Comparison of ENCODE assay signal across 1 cellular context in genomic region chr6:35694462-35694861, GRCh38.
TF ChIP-seq lines count a peak whose summit lies in the region.

No MANE protein-coding gene starts in this region.

TF ChIP-seq in HEK293, 187 proteins besides CTCF, POLR2A, EP300 and RAD21 (continued from another document and continues in another):
- TF ChIP-seq ZNF148 (tag by site-specific recombination; IDR thresholded peaks at IDR 0.05; ENCODE audit: borderline replicate concordance): no peak
- no peak for TF ChIP-seq ZNF133 (tag by site-specific recombination; IDR thresholded peaks at IDR 0.05)
- TF ChIP-seq ZFP3 (tag by site-specific recombination; IDR thresholded peaks at IDR 0.05; ENCODE audit: low read depth): no peak
- no peak for TF ChIP-seq ZNF24 (tag by site-specific recombination; IDR thresholded peaks at IDR 0.05)
- TF ChIP-seq ZNF416 (tag by site-specific recombination; IDR thresholded peaks at IDR 0.05): no peak
- no peak for TF ChIP-seq ZNF510 (tag by site-specific recombination; IDR thresholded peaks at IDR 0.05; ENCODE audit: insufficient replicate concordance)
- no peak for TF ChIP-seq ZSCAN18 (tag by site-specific recombination; IDR thresholded peaks at IDR 0.05)
- TF ChIP-seq FEZF1 (tag by site-specific recombination; IDR thresholded peaks at IDR 0.05): no peak
- 0 out of 2 replicates have a peak, but pooled peaks have one; percentile 19 for TF ChIP-seq REST (tag by site-specific recombination; IDR thresholded peaks at IDR 0.05)
- no peak for TF ChIP-seq ZNF514 (tag by site-specific recombination; IDR thresholded peaks at IDR 0.05)
- no peak for TF ChIP-seq ZIC2 (tag by site-specific recombination; IDR thresholded peaks at IDR 0.05)
- no peak for TF ChIP-seq ZNF48 (tag by site-specific recombination; IDR thresholded peaks at IDR 0.05)
- no peak for TF ChIP-seq ZNF354C (tag by site-specific recombination; IDR thresholded peaks at IDR 0.05; ENCODE audit: borderline replicate concordance, low read depth)
- no peak for TF ChIP-seq KLF16 (tag by site-specific recombination; IDR thresholded peaks at IDR 0.05)
- TF ChIP-seq TSHZ1 (tag by site-specific recombination; IDR thresholded peaks at IDR 0.05; ENCODE audit: borderline replicate concordance): no peak
- no peak for TF ChIP-seq WT1 (tag by site-specific recombination; IDR thresholded peaks at IDR 0.05)
- no peak for TF ChIP-seq ZNF571 (tag by site-specific recombination; IDR thresholded peaks at IDR 0.05)
- TF ChIP-seq ZNF214 (tag by site-specific recombination; IDR thresholded peaks at IDR 0.05; ENCODE audit: borderline replicate concordance): no peak
- TF ChIP-seq ZNF777 (tag by site-specific recombination; IDR thresholded peaks at IDR 0.05; ENCODE audit: borderline replicate concordance): no peak
- no peak for TF ChIP-seq PATZ1 (tag by site-specific recombination; IDR thresholded peaks at IDR 0.05)
- TF ChIP-seq EGR2 (tag by site-specific recombination; IDR thresholded peaks at IDR 0.05; ENCODE audit: low read depth): no peak
- TF ChIP-seq ZNF184 (tag by site-specific recombination; IDR thresholded peaks at IDR 0.05): peak; percentile 92
- TF ChIP-seq ZNF629 (tag by site-specific recombination; IDR thresholded peaks at IDR 0.05): 0 out of 2 replicates have a peak, but pooled peaks have one; percentile 31
- TF ChIP-seq KLF7 (tag by site-specific recombination; IDR thresholded peaks at IDR 0.05; ENCODE audit: borderline replicate concordance): no peak
- no peak for TF ChIP-seq MEIS1 (CRISPR knock-in tag; IDR thresholded peaks at IDR 0.05; ENCODE audit: borderline replicate concordance)
- TF ChIP-seq ZNF626 (tag by site-specific recombination; IDR thresholded peaks at IDR 0.05): 0 out of 2 replicates have a peak, but pooled peaks have one; percentile 34
- 0 out of 2 replicates have a peak, but pooled peaks have one; percentile 3 for TF ChIP-seq ZNF404 (tag by site-specific recombination; IDR thresholded peaks at IDR 0.05)
- TF ChIP-seq ZNF768 (tag by site-specific recombination; IDR thresholded peaks at IDR 0.05): no peak
- TF ChIP-seq ZNF513 (tag by site-specific recombination; IDR thresholded peaks at IDR 0.05): no peak
- TF ChIP-seq SETDB1 (IDR thresholded peaks at IDR 0.05; ENCODE audit: insufficient read length, low read length): peak; percentile 88
- TF ChIP-seq KLF1 (tag by site-specific recombination; IDR thresholded peaks at IDR 0.05): no peak
- TF ChIP-seq PRDM6 (tag by site-specific recombination; IDR thresholded peaks at IDR 0.05): no peak
- TF ChIP-seq ZNF639 (tag by site-specific recombination; IDR thresholded peaks at IDR 0.05): 0 out of 2 replicates have a peak, but pooled peaks have one; percentile 68
- no peak for TF ChIP-seq HOXC10 (CRISPR knock-in tag; IDR thresholded peaks at IDR 0.05)
- TF ChIP-seq ZNF132 (tag by site-specific recombination; IDR thresholded peaks at IDR 0.05; ENCODE audit: borderline replicate concordance): 0 out of 2 replicates have a peak, but pooled peaks have one; percentile 61
- no peak for TF ChIP-seq INSM2 (tag by site-specific recombination; IDR thresholded peaks at IDR 0.05)
- TF ChIP-seq ZNF302 (tag by site-specific recombination; IDR thresholded peaks at IDR 0.05; ENCODE audit: low read depth): no peak
- peak; percentile 79; the same call in 1 of the 2 replicates for TF ChIP-seq ZBTB6 (tag by site-specific recombination; IDR thresholded peaks at IDR 0.05)
